8 cellular contexts compared by ENCODE assay signal in the genomic region with DNA sequence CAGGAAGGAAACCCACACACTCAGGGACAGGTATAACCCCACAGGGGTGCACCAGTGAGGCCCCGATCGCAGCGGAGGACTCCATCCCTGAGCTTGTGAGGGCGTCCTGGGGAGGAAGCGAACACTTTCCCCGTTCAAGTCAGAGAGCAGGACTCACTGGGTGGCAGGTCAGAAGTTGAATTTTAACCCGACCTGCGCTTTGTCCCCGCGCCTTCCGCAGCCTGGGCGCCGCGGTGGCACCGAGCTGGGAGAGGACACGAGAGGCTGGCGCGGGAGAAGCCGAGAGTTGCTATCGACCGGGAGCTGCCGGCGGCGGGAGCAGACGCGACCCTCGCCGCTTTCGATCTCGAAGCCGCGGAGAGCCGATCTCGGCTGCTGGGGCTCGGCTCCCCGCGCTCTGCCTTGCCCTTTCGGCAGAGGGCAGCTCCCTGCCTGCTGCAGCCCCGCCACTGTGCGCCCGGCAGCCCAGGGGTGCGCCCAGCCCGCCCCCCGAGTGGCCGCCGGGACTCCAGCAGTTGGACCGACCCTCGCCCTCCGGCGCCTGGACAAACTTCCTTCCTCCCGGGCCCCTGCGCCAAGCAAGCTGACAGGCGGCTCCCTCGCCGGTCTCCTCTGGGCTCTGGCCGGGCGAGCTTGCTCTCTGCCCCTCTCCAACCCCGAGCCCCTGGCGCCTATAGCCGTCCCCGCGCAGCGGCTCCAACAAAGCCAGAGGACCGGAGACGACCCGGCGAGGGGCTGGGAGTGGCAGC. TPM values are rescaled to one million over a fixed set of nuclear protein-coding genes. Genes with fewer than 3 reads are reported as not detected.
DNase-seq lines count a peak whose midpoint lies in the region; ATAC-seq and TF ChIP-seq lines count a peak whose summit lies in the region.

No MANE protein-coding gene starts in this region.

- in situ Hi-C loops in HAP-1 (cut with MboI; ENCODE audit: low sequenced_read_pairs) (no loop called here), gastrocnemius medialis (cut with MboI; ENCODE audit: low sequenced_read_pairs in 4 of 4) (no loop called here)

- no peak for TF ChIP-seq POLR2A in gastrocnemius medialis (IDR thresholded peaks at IDR 0.05)

- H3K27ac ChIP-seq in iPS-18a (ENCODE audit: low read length) (no peak overlapping the region), gastrocnemius medialis (peak overlapping the region; percentile 72 to 77 (median 73))

- TF ChIP-seq CTCF in brain (conservative IDR thresholded peaks at IDR 0.05) (peak in 1 of 2 experiments; percentile 24), gastrocnemius medialis (IDR thresholded peaks at IDR 0.05 in 4 of 5, conservative IDR thresholded peaks at IDR 0.05 in 1 of 5) (no peak)

- peak overlapping the region; percentile 74 for H3K9ac ChIP-seq in iPS-18a (ENCODE audit: low read length)

- intact Hi-C loops in gastrocnemius medialis (cut with DNase I; ENCODE audit: low total_unique reads), result loop anchor here (10.0 kb wide), 1 partner anchor 188 kb away; no protein-coding TSS in a partner anchor

- DNase-seq in activated CD4-positive, alpha-beta T cell treated with anti-CD3 and anti-CD28 coated beads for 48 hours, result peak; percentile 2
- no peak for DNase-seq in activated CD4-positive, alpha-beta T cell treated with anti-CD3 and anti-CD28 coated beads, Interleukin-2, amount 50 U/mL, for 48 hours
- DNase-seq in HAP-1 (ENCODE audit: low spot score in 2 of 2) (peak; percentile 23 to 66), MG63 (peak; percentile 50), gastrocnemius medialis (no peak), activated gamma-delta T cell treated with Interleukin-2 at 50 U/mL for 16 hours (no peak)

- H3K27ac Mint-ChIP-seq in brain, result peak overlapping the region; percentile 87 to 97 (median 96)

- H3K4me3 Mint-ChIP-seq in brain, result peak overlapping the region; percentile 93 to 99 (median 95)

- H3K4me1 ChIP-seq in HAP-1 (peaks cover 53% of the 10 kb centered on the region), iPS-18a (ENCODE audit: control insufficient read depth, low read depth, low read length) (peaks cover 25% of the 10 kb centered on the region), gastrocnemius medialis (peaks cover 4% of the 10 kb centered on the region in 2 donors)

- H3K27me3 ChIP-seq in HAP-1 (ENCODE audit: low read depth) (no peaks in the 10 kb centered on the region), MG63 (no peaks in the 10 kb centered on the region), iPS-18a (ENCODE audit: control insufficient read depth, insufficient read depth, low read length) (peaks cover 32% of the 10 kb centered on the region), gastrocnemius medialis (peaks cover 0 to 7% (median 2%) of the 10 kb centered on the region in 3 donors)

- H3K4me1 Mint-ChIP-seq in brain, result peaks cover 52% of the 10 kb centered on the region

- H3K4me3 ChIP-seq in HAP-1 (peak overlapping the region; percentile 79), MG63 (peak overlapping the region; percentile 81), iPS-18a (ENCODE audit: low read length) (peak overlapping the region; percentile 97), gastrocnemius medialis (peak overlapping the region; percentile 68 to 90 (median 80))

- H3K27me3 Mint-ChIP-seq in brain, result peaks cover 5% of the 10 kb centered on the region

- peak; percentile 51 to 67 for ATAC-seq in gastrocnemius medialis

- no peaks in the 10 kb centered on the region for H3K36me3 ChIP-seq in HAP-1 (replicated peaks)
- no peaks in the 10 kb centered on the region for H3K36me3 ChIP-seq in MG63
- no peaks in the 10 kb centered on the region for H3K36me3 ChIP-seq in iPS-18a (ENCODE audit: control insufficient read depth, low read depth, low read length)
- H3K36me3 ChIP-seq in gastrocnemius medialis, result no peaks in the 10 kb centered on the region

- no peaks in the 10 kb centered on the region for H3K36me3 Mint-ChIP-seq in brain

- no peaks in the 10 kb centered on the region for H3K9me3 ChIP-seq in HAP-1
- no peaks in the 10 kb centered on the region for H3K9me3 ChIP-seq in MG63
- no peaks in the 10 kb centered on the region for H3K9me3 ChIP-seq in iPS-18a (ENCODE audit: control insufficient read depth, low read depth, low read length)
- no peaks in the 10 kb centered on the region for H3K9me3 ChIP-seq in gastrocnemius medialis

- H3K9me3 Mint-ChIP-seq in brain, result no peaks in the 10 kb centered on the region

RNA-seq across cellular contexts. Expression of a gene that starts 0.9 kb away (rescaled TPM):
- total RNA-seq in MG63 (2014; rRNA removed; shearing (Covaris generic); ENCODE audit: low replicate concordance), result 10.9 and 20.1 TPM in 2 replicates
- 10.4 TPM for polyA plus RNA-seq in brain (ENCODE audit: insufficient read depth, low read depth, low replicate concordance)
- 1 to 10 TPM; 1.4 to 4.8 (median 2.8) TPM for total RNA-seq in gastrocnemius medialis

Comparison
In these comparisons a context has a peak if more than half of its experiments do, and no peak if none do; other contexts are left out.
1. DNase-seq: peak in activated CD4-positive, alpha-beta T cell treated with anti-CD3 and anti-CD28 coated beads for 48 hours (single experiment), HAP-1 (2 of 2) and MG63 (single experiment); none in activated CD4-positive, alpha-beta T cell treated with anti-CD3 and anti-CD28 coated beads, Interleukin-2, amount 50 U/mL, for 48 hours (0 of 2), gastrocnemius medialis (0 of 2) and activated gamma-delta T cell treated with Interleukin-2 at 50 U/mL for 16 hours (single experiment).
2. Peak in every context shown above with its lines, with median percentiles within 50 percentile points of each other: H3K4me3 ChIP-seq.